Comparison of ENCODE assay signal across 1 cellular context in the genomic region with DNA sequence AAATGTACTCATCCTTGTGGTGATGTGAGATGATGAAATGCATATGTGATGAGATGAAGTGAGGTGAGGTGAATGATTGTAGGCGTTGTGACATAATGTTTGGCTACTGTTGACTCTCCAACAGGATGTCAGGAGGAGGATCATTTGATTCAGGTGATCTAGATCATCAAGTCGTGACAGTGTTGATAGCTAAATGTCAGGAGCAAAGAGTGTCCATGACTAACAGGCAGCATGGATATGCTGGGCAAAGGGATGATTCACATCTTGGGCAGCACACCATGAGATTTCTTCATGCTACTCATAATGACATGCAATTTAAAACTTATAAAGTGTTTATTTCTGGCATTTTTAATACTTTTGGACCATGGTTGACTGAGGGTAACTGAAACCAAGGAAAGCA.
TF ChIP-seq lines count a peak whose summit lies in the region.

No MANE protein-coding gene starts in this region.

TF ChIP-seq in GM23338, 12 proteins besides CTCF, POLR2A, EP300 and RAD21 (continued from another document):
- TF ChIP-seq, protein P1, sequence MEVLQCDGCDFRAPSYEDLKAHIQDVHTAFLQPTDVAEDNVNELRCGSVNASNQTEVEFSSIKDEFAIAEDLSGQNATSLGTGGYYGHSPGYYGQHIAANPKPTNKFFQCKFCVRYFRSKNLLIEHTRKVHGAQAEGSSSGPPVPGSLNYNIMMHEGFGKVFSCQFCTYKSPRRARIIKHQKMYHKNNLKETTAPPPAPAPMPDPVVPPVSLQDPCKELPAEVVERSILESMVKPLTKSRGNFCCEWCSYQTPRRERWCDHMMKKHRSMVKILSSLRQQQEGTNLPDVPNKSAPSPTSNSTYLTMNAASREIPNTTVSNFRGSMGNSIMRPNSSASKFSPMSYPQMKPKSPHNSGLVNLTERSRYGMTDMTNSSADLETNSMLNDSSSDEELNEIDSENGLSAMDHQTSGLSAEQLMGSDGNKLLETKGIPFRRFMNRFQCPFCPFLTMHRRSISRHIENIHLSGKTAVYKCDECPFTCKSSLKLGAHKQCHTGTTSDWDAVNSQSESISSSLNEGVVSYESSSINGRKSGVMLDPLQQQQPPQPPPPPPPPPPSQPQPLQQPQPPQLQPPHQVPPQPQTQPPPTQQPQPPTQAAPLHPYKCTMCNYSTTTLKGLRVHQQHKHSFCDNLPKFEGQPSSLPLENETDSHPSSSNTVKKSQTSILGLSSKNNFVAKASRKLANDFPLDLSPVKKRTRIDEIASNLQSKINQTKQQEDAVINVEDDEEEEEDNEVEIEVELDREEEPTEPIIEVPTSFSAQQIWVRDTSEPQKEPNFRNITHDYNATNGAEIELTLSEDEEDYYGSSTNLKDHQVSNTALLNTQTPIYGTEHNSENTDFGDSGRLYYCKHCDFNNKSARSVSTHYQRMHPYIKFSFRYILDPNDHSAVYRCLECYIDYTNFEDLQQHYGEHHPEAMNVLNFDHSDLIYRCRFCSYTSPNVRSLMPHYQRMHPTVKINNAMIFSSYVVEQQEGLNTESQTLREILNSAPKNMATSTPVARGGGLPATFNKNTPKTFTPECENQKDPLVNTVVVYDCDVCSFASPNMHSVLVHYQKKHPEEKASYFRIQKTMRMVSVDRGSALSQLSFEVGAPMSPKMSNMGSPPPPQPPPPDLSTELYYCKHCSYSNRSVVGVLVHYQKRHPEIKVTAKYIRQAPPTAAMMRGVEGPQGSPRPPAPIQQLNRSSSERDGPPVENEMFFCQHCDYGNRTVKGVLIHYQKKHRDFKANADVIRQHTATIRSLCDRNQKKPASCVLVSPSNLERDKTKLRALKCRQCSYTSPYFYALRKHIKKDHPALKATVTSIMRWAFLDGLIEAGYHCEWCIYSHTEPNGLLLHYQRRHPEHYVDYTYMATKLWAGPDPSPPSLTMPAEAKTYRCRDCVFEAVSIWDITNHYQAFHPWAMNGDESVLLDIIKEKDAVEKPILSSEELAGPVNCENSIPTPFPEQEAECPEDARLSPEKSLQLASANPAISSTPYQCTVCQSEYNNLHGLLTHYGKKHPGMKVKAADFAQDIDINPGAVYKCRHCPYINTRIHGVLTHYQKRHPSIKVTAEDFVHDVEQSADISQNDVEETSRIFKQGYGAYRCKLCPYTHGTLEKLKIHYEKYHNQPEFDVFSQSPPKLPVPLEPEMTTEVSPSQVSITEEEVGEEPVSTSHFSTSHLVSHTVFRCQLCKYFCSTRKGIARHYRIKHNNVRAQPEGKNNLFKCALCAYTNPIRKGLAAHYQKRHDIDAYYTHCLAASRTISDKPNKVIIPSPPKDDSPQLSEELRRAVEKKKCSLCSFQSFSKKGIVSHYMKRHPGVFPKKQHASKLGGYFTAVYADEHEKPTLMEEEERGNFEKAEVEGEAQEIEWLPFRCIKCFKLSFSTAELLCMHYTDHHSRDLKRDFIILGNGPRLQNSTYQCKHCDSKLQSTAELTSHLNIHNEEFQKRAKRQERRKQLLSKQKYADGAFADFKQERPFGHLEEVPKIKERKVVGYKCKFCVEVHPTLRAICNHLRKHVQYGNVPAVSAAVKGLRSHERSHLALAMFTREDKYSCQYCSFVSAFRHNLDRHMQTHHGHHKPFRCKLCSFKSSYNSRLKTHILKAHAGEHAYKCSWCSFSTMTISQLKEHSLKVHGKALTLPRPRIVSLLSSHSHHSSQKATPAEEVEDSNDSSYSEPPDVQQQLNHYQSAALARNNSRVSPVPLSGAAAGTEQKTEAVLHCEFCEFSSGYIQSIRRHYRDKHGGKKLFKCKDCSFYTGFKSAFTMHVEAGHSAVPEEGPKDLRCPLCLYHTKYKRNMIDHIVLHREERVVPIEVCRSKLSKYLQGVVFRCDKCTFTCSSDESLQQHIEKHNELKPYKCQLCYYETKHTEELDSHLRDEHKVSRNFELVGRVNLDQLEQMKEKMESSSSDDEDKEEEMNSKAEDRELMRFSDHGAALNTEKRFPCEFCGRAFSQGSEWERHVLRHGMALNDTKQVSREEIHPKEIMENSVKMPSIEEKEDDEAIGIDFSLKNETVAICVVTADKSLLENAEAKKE (CRISPR knock-in tag; IDR thresholded peaks at IDR 0.05): no peak
- no peak for TF ChIP-seq ZNF114 (CRISPR knock-in tag; IDR thresholded peaks at IDR 0.05)
- TF ChIP-seq ZNF331 (CRISPR knock-in tag; IDR thresholded peaks at IDR 0.05; ENCODE audit: low read depth): no peak
- no peak for TF ChIP-seq POLR2AphosphoS5 (IDR thresholded peaks at IDR 0.05; ENCODE audit: low read depth)
- no peak for TF ChIP-seq STAT1 (IDR thresholded peaks at IDR 0.05; ENCODE audit: unreplicated experiment)
- TF ChIP-seq EZH2phosphoT487 (IDR thresholded peaks at IDR 0.05; ENCODE audit: unreplicated experiment): no peak
